ENCODE assay signal across 14 cellular contexts in genomic region chr4:25823632-25824031, GRCh38.
"Had no signal": no experiment of that assay in that cellular context is flagged by ENCODE, and none has a peak within 500 bp of the region (broad histone marks: within the 10 kb centered on the region; RNA-seq: fewer than 3 reads in every experiment).

No MANE protein-coding gene starts in this region.

- DNase-seq: activated CD4-positive, alpha-beta T cell treated with anti-CD3 and anti-CD28 coated beads, Interleukin-2, amount 50 U/mL, for 48 hours; activated naive CD4-positive, alpha-beta T cell treated with anti-CD3 and anti-CD28 coated beads for 36 hours; endodermal cell; heart left ventricle; immature natural killer cell; mesenchymal stem cell; right lobe of liver; stimulated activated CD4-positive, alpha-beta T cell treated with anti-CD3 and anti-CD28 coated beads, Interleukin-4, amount 100 ng/mL, for 4 hours; stimulated activated naive CD8-positive, alpha-beta T cell treated with anti-CD3 and anti-CD28 coated beads, Interleukin-15, amount 100 ng/mL, for 72 hours had no signal

- H3K27ac ChIP-seq: ascending aorta, breast epithelium, heart left ventricle, right lobe of liver, VCaP had no signal

- H3K4me3 ChIP-seq: ascending aorta, breast epithelium, dorsolateral prefrontal cortex, heart left ventricle, right lobe of liver, smooth muscle cell had no signal

- H3K4me2 ChIP-seq: smooth muscle cell had no signal

- H3K36me3 ChIP-seq: ascending aorta, breast epithelium, right lobe of liver had no signal

- H3K4me1 ChIP-seq: ascending aorta, breast epithelium, right lobe of liver had no signal

- ATAC-seq: heart left ventricle; right lobe of liver; stimulated activated naive CD8-positive, alpha-beta T cell treated with anti-CD3 and anti-CD28 coated beads, Interleukin-15, amount 100 ng/mL, for 72 hours had no signal

- H3K9me3 ChIP-seq: ascending aorta, breast epithelium, heart left ventricle, right lobe of liver had no signal

- H3K27me3 ChIP-seq: ascending aorta, breast epithelium, dorsolateral prefrontal cortex, heart left ventricle, right lobe of liver had no signal
